21 cellular contexts compared by ENCODE assay signal in genomic region chr2:11299439-11299838, GRCh38. TPM values are rescaled to one million over a fixed set of nuclear protein-coding genes. Genes with fewer than 3 reads are reported as not detected.
DNase-seq lines count a peak whose midpoint lies in the region; ATAC-seq, FAIRE-seq and TF ChIP-seq lines count a peak whose summit lies in the region.
"Had no signal": no experiment of that assay in that cellular context is flagged by ENCODE, and none has a peak within 500 bp of the region (broad histone marks: within the 10 kb centered on the region; RNA-seq: fewer than 3 reads in every experiment).

No MANE protein-coding gene starts in this region.

- in situ Hi-C loops in HepG2 (cut with HindIII; ENCODE audit: extremely low pct_ligation_motif_present, low pct_unique_long_range_greater_than_20kb) (no loop called here), gastrocnemius medialis (cut with MboI; ENCODE audit: low sequenced_read_pairs in 4 of 4) (no loop called here)

- ATAC-seq in A549 (peak; percentile 39 to 49; a peak in 3 of 6 replicates), HepG2 (peak; percentile 47), gastrocnemius medialis (no peak)
- ATAC-seq: CD8-positive, alpha-beta T cell had no signal

- H3K36me3 ChIP-seq in HepG2 (replicated peaks in 1 of 2; ENCODE audit: control insufficient read depth in 1 of 2, insufficient read depth in 2 of 2, low read length in 2 of 2) (0 out of 5 replicates have a peak, but pooled peaks cover 0 to 4% of the 10 kb centered on the region in 2 experiments), gastrocnemius medialis (no peaks in the 10 kb centered on the region)

- H4K20me1 ChIP-seq in HepG2 (ENCODE audit: insufficient read depth, low read length), result peaks cover 100% of the 10 kb centered on the region

- H3K79me2 ChIP-seq in HepG2 (ENCODE audit: insufficient read depth, low read length), result peaks cover 99% of the 10 kb centered on the region

- intact Hi-C loops in HepG2 (cut with micrococcal nuclease; ENCODE audit: unreplicated experiment) (no loop called here), gastrocnemius medialis (cut with DNase I; ENCODE audit: low total_unique reads) (no loop called here)

- POLR2A ChIA-PET in A549 (lab: Yijun Ruan, JAX), result no interaction called here
- POLR2A ChIA-PET in HepG2 (lab: Yijun Ruan, JAX), result no interaction called here
- POLR2A ChIA-PET in HEK293T (lab: Yijun Ruan, JAX), result no interaction called here

- TF ChIP-seq CTCF in A549 (IDR thresholded peaks at IDR 0.05) (no peak), NB4 (IDR thresholded peaks at IDR 0.05; ENCODE audit: low read depth, low read length) (no peak), HepG2 (CRISPR knock-in tag; IDR thresholded peaks at IDR 0.05) (no peak), gastrocnemius medialis (IDR thresholded peaks at IDR 0.05 in 4 of 5, conservative IDR thresholded peaks at IDR 0.05 in 1 of 5) (no peak)

- H3K4me3 ChIP-seq in A549, result no peak overlapping the region
- H3K4me3 ChIP-seq in NB4 (ENCODE audit: low read depth, low read length), result no peak overlapping the region
- H3K4me3 ChIP-seq in HepG2 (replicated peaks in 1 of 3; ENCODE audit: insufficient read depth in 1 of 3, low read depth in 2 of 3, low read length in 3 of 3), result no peak overlapping the region
- H3K4me3 ChIP-seq in gastrocnemius medialis, result no peak overlapping the region
- H3K4me3 ChIP-seq: BLaER1, GM23248 had no signal

- TF ChIP-seq EP300 in A549 (IDR thresholded peaks at IDR 0.05), result no peak
- no peak for TF ChIP-seq EP300 in HepG2 (IDR thresholded peaks at IDR 0.05; ENCODE audit: low read depth in 2 of 2, low read length in 2 of 2)
- TF ChIP-seq EP300 in HepG2 (CRISPR knock-in tag; IDR thresholded peaks at IDR 0.05; ENCODE audit: borderline replicate concordance), result no peak

- H2AFZ ChIP-seq in HepG2 (ENCODE audit: low read length), result no peak overlapping the region
- H2AFZ ChIP-seq: GM23248 had no signal

- DNase-seq in A549 (ENCODE audit: low read depth in 1 of 2, low spot score in 1 of 2), result no peak
- DNase-seq in NB4 (ENCODE audit: low read depth), result peak; percentile 25
- no peak for DNase-seq in HepG2 (ENCODE audit: low spot score)
- DNase-seq in gastrocnemius medialis, result no peak
- DNase-seq in HEK293T (ENCODE audit: extremely low spot score), result no peak
- DNase-seq in activated T-cell treated with anti-CD3 and anti-CD28 coated beads for 4 hours, result no peak
- no peak for DNase-seq in middle frontal gyrus (ENCODE audit: extremely low spot score, low spot score)
- DNase-seq: 8988T; Caco-2; CD4-positive, CD25-positive, alpha-beta regulatory T cell; CD8-positive, alpha-beta T cell; DMS153; DND-41; GM23248; H7; HCEC 1CT had no signal

- H3K4me2 ChIP-seq in A549 (no peak overlapping the region), HepG2 (ENCODE audit: low read depth, low read length) (no peak overlapping the region)
- H3K4me2 ChIP-seq: BLaER1 had no signal

- TF ChIP-seq POLR2A in A549 (IDR thresholded peaks at IDR 0.05; ENCODE audit: low read length) (no peak), NB4 (IDR thresholded peaks at IDR 0.05; ENCODE audit: extremely low read depth, insufficient read length) (no peak), HepG2 (IDR thresholded peaks at IDR 0.05; ENCODE audit: insufficient read depth in 1 of 2, low read depth in 2 of 2, low read length in 2 of 2) (no peak), gastrocnemius medialis (IDR thresholded peaks at IDR 0.05) (no peak)

- H3K9me3 ChIP-seq in A549, result no peaks in the 10 kb centered on the region
- H3K9me3 ChIP-seq in HepG2 (ENCODE audit: low read length), result no peaks in the 10 kb centered on the region
- H3K9me3 ChIP-seq in gastrocnemius medialis, result no peaks in the 10 kb centered on the region
- H3K9me3 ChIP-seq: Caco-2 had no signal

- FAIRE-seq in A549 (lab: Jason Lieb, UNC), result no peak
- FAIRE-seq in HepG2 (lab: Jason Lieb, UNC), result no peak
- FAIRE-seq: G401.6, GM12892, H1 had no signal

- 86% methylated on average over 6 of the region's 6 CpGs for WGBS in A549 (ENCODE audit: missing lambda C conversion rate)
- 89% methylated on average over 6 of the region's 6 CpGs for WGBS in HepG2 (ENCODE audit: low lambda C conversion rate)

- CTCF ChIA-PET in A549 (lab: Yijun Ruan, JAX) (interaction anchor here (0.6 kb wide), 1 partner anchor 162 kb away, joined by 3 read pairs; no protein-coding TSS in a partner anchor), HepG2 (lab: Yijun Ruan, JAX; ENCODE audit: low intra/inter-chr PET ratio, low total read pairs) (no interaction called here), HEK293T (lab: Yijun Ruan, JAX) (interaction anchor here (0.6 kb wide), 1 partner anchor 253 kb away, joined by 3 read pairs; no protein-coding TSS in a partner anchor)

- no peak for TF ChIP-seq RAD21 in A549 (conservative IDR thresholded peaks at IDR 0.05 in 1 of 2, IDR thresholded peaks at IDR 0.05 in 1 of 2)
- TF ChIP-seq RAD21 in HepG2 (CRISPR knock-in tag; IDR thresholded peaks at IDR 0.05), result no peak

- H3K4me1 ChIP-seq in A549, result peaks cover 30% of the 10 kb centered on the region; the same call in 2 of the 3 replicates
- H3K4me1 ChIP-seq in HepG2 (ENCODE audit: insufficient read depth, low read length), result peaks cover 47% of the 10 kb centered on the region
- peaks cover 25 to 51% of the 10 kb centered on the region in 2 donors for H3K4me1 ChIP-seq in gastrocnemius medialis
- H3K4me1 ChIP-seq: BLaER1 had no signal

- no peaks in the 10 kb centered on the region for H3K27me3 ChIP-seq in HepG2 (ENCODE audit: control insufficient read depth in 1 of 2, insufficient read depth in 2 of 2, low read length in 2 of 2)
- H3K27me3 ChIP-seq in gastrocnemius medialis, result no peaks in the 10 kb centered on the region
- H3K27me3 ChIP-seq: BLaER1 had no signal

- H3K9ac ChIP-seq in HepG2 (ENCODE audit: insufficient read depth, low read depth, low read length), result no peak overlapping the region
- H3K9ac ChIP-seq: BLaER1, GM23248 had no signal

- BruUV-seq in HepG2 (replicated peaks; lab: Mats Ljungman, UMichigan), result no TSS peak

- H3K27ac ChIP-seq in A549 (no peak overlapping the region), HepG2 (ENCODE audit: extremely low read length, insufficient read depth, low read length) (no peak overlapping the region), gastrocnemius medialis (peak overlapping the region in 3 of 4 donors; percentile 3 to 35 (median 31))
- H3K27ac ChIP-seq: BLaER1, C4-2B, GM23248 had no signal

TF ChIP-seq in A549, 52 proteins besides CTCF, POLR2A, EP300 and RAD21:
- TF ChIP-seq FOXS1 (CRISPR knock-in tag; IDR thresholded peaks at IDR 0.05) (no peak), CHD2 (IDR thresholded peaks at IDR 0.05; ENCODE audit: low read length, partially characterized antibody) (no peak), TP53 (CRISPR knock-in tag; IDR thresholded peaks at IDR 0.05) (no peak), NPAS2 (CRISPR knock-in tag; IDR thresholded peaks at IDR 0.05; ENCODE audit: borderline replicate concordance) (no peak), RNF2 (IDR thresholded peaks at IDR 0.05; ENCODE audit: borderline replicate concordance, low read depth) (no peak)

TF ChIP-seq in HepG2, 621 proteins besides CTCF, POLR2A, EP300 and RAD21 (continues in another document):
- TF ChIP-seq ZNF629 (CRISPR knock-in tag; conservative IDR thresholded peaks at IDR 0.05), result no peak
- peak; percentile 93 for TF ChIP-seq RBM22 (optimal IDR thresholded peaks at IDR 0.05; ENCODE audit: low read length)

TF ChIP-seq in HEK293T, 16 proteins besides CTCF, POLR2A, EP300 and RAD21 (continues in another document):
- no peak for TF ChIP-seq FOXK2 (IDR thresholded peaks at IDR 0.05)
- TF ChIP-seq, protein P1, sequence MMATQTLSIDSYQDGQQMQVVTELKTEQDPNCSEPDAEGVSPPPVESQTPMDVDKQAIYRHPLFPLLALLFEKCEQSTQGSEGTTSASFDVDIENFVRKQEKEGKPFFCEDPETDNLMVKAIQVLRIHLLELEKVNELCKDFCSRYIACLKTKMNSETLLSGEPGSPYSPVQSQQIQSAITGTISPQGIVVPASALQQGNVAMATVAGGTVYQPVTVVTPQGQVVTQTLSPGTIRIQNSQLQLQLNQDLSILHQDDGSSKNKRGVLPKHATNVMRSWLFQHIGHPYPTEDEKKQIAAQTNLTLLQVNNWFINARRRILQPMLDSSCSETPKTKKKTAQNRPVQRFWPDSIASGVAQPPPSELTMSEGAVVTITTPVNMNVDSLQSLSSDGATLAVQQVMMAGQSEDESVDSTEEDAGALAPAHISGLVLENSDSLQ (IDR thresholded peaks at IDR 0.05), result no peak
- TF ChIP-seq BHLHE40 (IDR thresholded peaks at IDR 0.05; ENCODE audit: borderline replicate concordance), result no peak
- no peak for TF ChIP-seq NFRKB (IDR thresholded peaks at IDR 0.05)
- no peak for TF ChIP-seq SUZ12 (IDR thresholded peaks at IDR 0.05)
- no peak for TF ChIP-seq ELF4 (IDR thresholded peaks at IDR 0.05)

RNA-seq across cellular contexts. Expression of gene ROCK2, which starts 45.0 kb away (rescaled TPM):
- polyA plus RNA-seq in A549 (2011; rRNA removed) (33.4 and 38.7 TPM in 2 replicates), A549 (2017; fragmentation: RNase III; extraction: RNeasy Plus Mini Kit Qiagen cat#74134 plus additional on column Dnase treatment) (34.0 to 38.0 TPM (median 36.4 TPM) in 3 replicates), HepG2 (2011; rRNA removed) (31.9 and 38.1 TPM in 2 replicates)
- polyA plus RNA-seq in A549 (2012; cell fraction: cytosol; rRNA removed), result 5.9 and 6.5 TPM in 2 replicates
- 4.2 and 6.9 TPM in 2 replicates for polyA plus RNA-seq in A549 (2012; cell fraction: nucleus; rRNA removed)
- 28.9 and 30.0 TPM in 2 replicates for polyA minus RNA-seq in A549 (2011; rRNA and poly(A)+ RNA removed)
- total RNA-seq in HepG2 (2016; rRNA removed; fragmentation: Illumina TruSeq; extraction: Trizol) (119 and 174 TPM in 2 replicates), gastrocnemius medialis (10 to 100 TPM; 42.0 to 85.4 (median 70.7) TPM)
- 13.0 and 13.5 TPM in 2 replicates for total RNA-seq in HepG2 (2016; cell fraction: cytosol; rRNA removed; fragmentation: Illumina TruSeq; extraction: Trizol; ENCODE audit: low read depth)
- total RNA-seq in HepG2 (2016; cell fraction: insoluble cytoplasmic fraction; rRNA removed; fragmentation: Illumina TruSeq; extraction: Trizol), result 112 and 164 TPM in 2 replicates
- total RNA-seq in HepG2 (2016; cell fraction: membrane; rRNA removed; fragmentation: Illumina TruSeq; extraction: Trizol), result 35.2 and 39.5 TPM in 2 replicates
- 134 and 149 TPM in 2 replicates for total RNA-seq in HepG2 (2016; cell fraction: nucleus; rRNA removed; fragmentation: Illumina TruSeq; extraction: Trizol)
- polyA plus RNA-seq in HepG2 (2011; cell fraction: cytosol; rRNA removed), result 14.6 and 24.9 TPM in 2 replicates
- polyA plus RNA-seq in HepG2 (2011; cell fraction: nucleus; rRNA removed), result 19.3 and 29.4 TPM in 2 replicates
- 62.4 and 98.0 TPM in 2 replicates for polyA plus RNA-seq in HepG2 (2012)
- 1.6 and 1.8 TPM in 2 replicates for polyA plus RNA-seq in HepG2 (2016; cell fraction: cytosol; fragmentation: Illumina TruSeq; extraction: Trizol; ENCODE audit: low read depth)
- 87.7 and 90.4 TPM in 2 replicates for polyA plus RNA-seq in HepG2 (2016; cell fraction: insoluble cytoplasmic fraction; fragmentation: Illumina TruSeq; extraction: Trizol; ENCODE audit: low read depth)
- 6.9 and 8.4 TPM in 2 replicates for polyA plus RNA-seq in HepG2 (2016; cell fraction: membrane; fragmentation: Illumina TruSeq; extraction: Trizol; ENCODE audit: low read depth)
- polyA plus RNA-seq in HepG2 (2016; cell fraction: nucleus; fragmentation: Illumina TruSeq; extraction: Trizol; ENCODE audit: insufficient read depth, low read depth), result 77.5 and 87.9 TPM in 2 replicates
- polyA minus RNA-seq in HepG2 (2011; rRNA and poly(A)+ RNA removed; ENCODE audit: low replicate concordance), result 17.3 and 25.8 TPM in 2 replicates
- polyA minus RNA-seq in HepG2 (2011; cell fraction: cytosol; rRNA and poly(A)+ RNA removed), result 82.6 and 95.3 TPM in 2 replicates
- polyA minus RNA-seq in HepG2 (2011; cell fraction: nucleus; rRNA and poly(A)+ RNA removed), result 275 and 284 TPM in 2 replicates

Comparison
In these comparisons a context has a peak if more than half of its experiments do, and no peak if none do; other contexts are left out.
1. ATAC-seq: peak in A549 (2 of 2) and HepG2 (single experiment); none in gastrocnemius medialis (0 of 2).
2. H3K27ac ChIP-seq: peak in gastrocnemius medialis (3 of 4); none in A549 (0 of 2) and HepG2 (single experiment).